In the genomic region with DNA sequence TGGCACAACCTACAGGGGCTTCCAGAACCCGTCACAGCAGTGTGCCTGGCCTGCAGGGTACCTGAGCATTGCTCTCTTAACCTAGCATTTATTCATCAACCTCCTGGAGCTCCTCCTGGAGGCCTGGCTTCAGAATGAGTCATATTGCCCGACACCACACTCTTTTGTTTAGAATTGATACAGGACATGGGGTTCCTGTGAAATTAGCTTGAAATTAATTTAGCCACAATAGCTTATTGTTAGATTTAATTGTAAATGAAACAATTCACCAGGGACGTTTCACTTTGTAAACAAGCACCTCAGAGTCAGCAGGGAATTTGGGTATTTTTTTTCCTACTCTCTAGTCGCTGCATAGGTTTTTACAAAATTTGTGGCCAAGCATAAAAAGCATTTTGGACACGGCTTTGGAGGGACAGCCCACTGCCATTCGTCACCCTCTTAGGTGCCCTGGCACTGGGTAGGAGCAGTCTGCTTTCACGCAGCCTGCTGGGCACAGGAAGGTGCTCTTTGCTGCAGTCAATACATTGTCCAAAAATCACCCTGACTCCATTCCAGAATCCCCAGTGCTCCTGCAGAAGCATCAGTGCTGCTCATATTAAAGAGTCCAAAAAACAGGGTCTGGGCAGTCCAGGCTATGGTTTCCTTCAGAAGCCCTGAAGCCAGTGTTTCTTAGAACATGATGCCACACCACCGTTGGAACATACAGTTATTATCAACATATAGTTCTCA, we compare ENCODE assay signal across 7 cellular contexts.
DNase-seq lines count a peak whose midpoint lies in the region; ATAC-seq and TF ChIP-seq lines count a peak whose summit lies in the region.

No MANE protein-coding gene starts in this region.

- peak; percentile 56 for DNase-seq in M059J (ENCODE audit: low read depth)
- DNase-seq in fibroblast of mammary gland (ENCODE audit: low read depth), result peak; percentile 18
- no peak for DNase-seq in NCI-H1417 treated with DMSO at 0.1 percent for 48 hours (lab: John Stamatoyannopoulos, UW)
- DNase-seq in immature natural killer cell, result no peak
- DNase-seq in hypothalamus (lab: John Stamatoyannopoulos, UW), result no peak

- H3K36me3 Mint-ChIP-seq in immature natural killer cell, result no peaks in the 10 kb centered on the region

- no peak overlapping the region for H3K27ac Mint-ChIP-seq in immature natural killer cell

- no peak for TF ChIP-seq CTCF in fibroblast of mammary gland (conservative IDR thresholded peaks at IDR 0.05; ENCODE audit: control insufficient read depth, insufficient read depth, low read depth, low read length)

- no peak overlapping the region for H3K4me3 Mint-ChIP-seq in immature natural killer cell

- H3K4me1 Mint-ChIP-seq in immature natural killer cell, result peaks cover 42 to 58% of the 10 kb centered on the region in 2 donors

- H3K27me3 Mint-ChIP-seq in immature natural killer cell (ENCODE audit: low read depth in 3 of 3), result peaks cover 11 to 13% (median 12%) of the 10 kb centered on the region in 3 donors

- peak; percentile 48 for ATAC-seq in GM18502 (IDR thresholded peaks at IDR 0.05; ENCODE audit: poor library complexity, unreplicated experiment)
- ATAC-seq in GM21576 (IDR thresholded peaks at IDR 0.05; ENCODE audit: unreplicated experiment), result peak; percentile 39

- no peak overlapping the region for H3K4me3 ChIP-seq in fibroblast of mammary gland (ENCODE audit: control insufficient read depth, low read depth, low read length)

- no peaks in the 10 kb centered on the region for H3K9me3 Mint-ChIP-seq in immature natural killer cell

Comparison
In these comparisons a context has a peak if more than half of its experiments do, and no peak if none do; other contexts are left out.
1. DNase-seq: peak in M059J (single experiment) and fibroblast of mammary gland (single experiment); none in NCI-H1417 treated with DMSO at 0.1 percent for 48 hours (single experiment), immature natural killer cell (0 of 3) and hypothalamus (0 of 51).